Comparison of ENCODE assay signal across 1 cellular context in the genomic region with DNA sequence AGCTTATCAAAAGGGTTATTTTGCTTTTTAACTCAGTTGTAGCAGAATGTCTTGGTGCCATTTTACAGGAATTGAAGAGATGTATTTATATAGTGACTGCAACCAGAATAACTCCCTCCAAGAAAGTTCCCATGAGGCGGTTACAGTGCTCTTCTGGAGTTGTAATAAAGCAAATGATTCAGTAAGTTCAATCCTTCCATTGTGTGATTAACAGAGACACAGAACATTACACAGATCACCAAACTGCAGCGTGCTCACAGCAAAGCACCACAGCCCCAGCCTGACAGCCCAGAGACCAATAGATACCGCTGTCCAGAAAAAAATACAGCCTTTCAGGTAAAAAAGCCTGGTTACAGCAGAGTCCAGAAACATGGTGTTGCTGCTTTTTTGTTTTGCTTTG.
TF ChIP-seq lines count a peak whose summit lies in the region.

No MANE protein-coding gene starts in this region.

TF ChIP-seq in H1, 55 proteins besides CTCF, POLR2A, EP300 and RAD21:
- TF ChIP-seq, protein P1, sequence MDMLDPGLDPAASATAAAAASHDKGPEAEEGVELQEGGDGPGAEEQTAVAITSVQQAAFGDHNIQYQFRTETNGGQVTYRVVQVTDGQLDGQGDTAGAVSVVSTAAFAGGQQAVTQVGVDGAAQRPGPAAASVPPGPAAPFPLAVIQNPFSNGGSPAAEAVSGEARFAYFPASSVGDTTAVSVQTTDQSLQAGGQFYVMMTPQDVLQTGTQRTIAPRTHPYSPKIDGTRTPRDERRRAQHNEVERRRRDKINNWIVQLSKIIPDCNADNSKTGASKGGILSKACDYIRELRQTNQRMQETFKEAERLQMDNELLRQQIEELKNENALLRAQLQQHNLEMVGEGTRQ (IDR thresholded peaks at IDR 0.05; ENCODE audit: low read length): no peak
- no peak for TF ChIP-seq ZNF274 (IDR thresholded peaks at IDR 0.05; ENCODE audit: borderline replicate concordance, extremely low read depth, low read length)
- no peak for TF ChIP-seq PHF8 (conservative IDR thresholded peaks at IDR 0.05; ENCODE audit: low read depth, low read length)
- no peak for TF ChIP-seq SRF (IDR thresholded peaks at IDR 0.05; ENCODE audit: low read depth, low read length)
- no peak for TF ChIP-seq ASH2L (IDR thresholded peaks at IDR 0.05; ENCODE audit: low read length)
- TF ChIP-seq SIRT6 (IDR thresholded peaks at IDR 0.05; ENCODE audit: low read length): no peak
- TF ChIP-seq, protein P2, sequence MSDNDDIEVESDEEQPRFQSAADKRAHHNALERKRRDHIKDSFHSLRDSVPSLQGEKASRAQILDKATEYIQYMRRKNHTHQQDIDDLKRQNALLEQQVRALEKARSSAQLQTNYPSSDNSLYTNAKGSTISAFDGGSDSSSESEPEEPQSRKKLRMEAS (IDR thresholded peaks at IDR 0.05): no peak
- no peak for TF ChIP-seq TAF1 (IDR thresholded peaks at IDR 0.05; ENCODE audit: low read depth, low read length)
- no peak for TF ChIP-seq FOSL1 (IDR thresholded peaks at IDR 0.05; ENCODE audit: insufficient read depth, low read depth, low read length)
- TF ChIP-seq POLR2AphosphoS5 (IDR thresholded peaks at IDR 0.05; ENCODE audit: low read depth, low read length): no peak
- no peak for TF ChIP-seq KDM1A (IDR thresholded peaks at IDR 0.05; ENCODE audit: borderline replicate concordance, low read length)
- TF ChIP-seq SP4 (IDR thresholded peaks at IDR 0.05; ENCODE audit: low read length): no peak
- TF ChIP-seq SIX5 (IDR thresholded peaks at IDR 0.05; ENCODE audit: low read depth, low read length): no peak
- no peak for TF ChIP-seq KDM4A (IDR thresholded peaks at IDR 0.05; ENCODE audit: low read depth, low read length, severe bottlenecking)
- no peak for TF ChIP-seq CTBP2 (IDR thresholded peaks at IDR 0.05; ENCODE audit: borderline replicate concordance, insufficient read depth, insufficient read length, low read length)
- no peak for TF ChIP-seq CHD2 (IDR thresholded peaks at IDR 0.05; ENCODE audit: low read length)
- TF ChIP-seq BCL11A (IDR thresholded peaks at IDR 0.05; ENCODE audit: low read depth in 2 of 2, low read length in 2 of 2): no peak
TF ChIP-seq in H1: peak in this region for 0.
